ENCODE assay signal across 1 cellular context in the genomic region with DNA sequence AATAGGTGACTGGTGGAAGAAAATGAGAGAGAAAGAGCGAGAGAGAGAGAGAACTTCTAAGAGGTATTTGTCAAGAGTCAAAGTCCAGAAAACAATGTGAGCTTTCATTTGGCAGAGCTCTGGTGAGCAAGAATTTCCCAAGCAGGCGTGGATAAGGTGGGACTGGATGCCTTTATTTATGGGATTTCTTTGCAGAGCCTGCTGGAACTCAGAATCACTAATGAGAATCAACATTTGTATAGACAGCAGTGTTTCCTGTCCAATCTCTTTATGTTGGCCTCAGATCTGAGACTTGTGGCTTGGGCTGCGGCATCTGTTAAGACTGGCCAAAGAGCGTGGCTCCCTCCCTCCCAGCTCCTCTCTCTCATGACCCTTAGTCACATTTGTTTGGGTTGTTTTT.
A peak's percentile ranks its signal among the peaks of the same experiment; 100 is the strongest.
TF ChIP-seq lines count a peak whose summit lies in the region.

No MANE protein-coding gene starts in this region.

TF ChIP-seq in liver, 16 proteins besides CTCF, POLR2A, EP300 and RAD21 (continued from another document):
- TF ChIP-seq, protein P1, sequence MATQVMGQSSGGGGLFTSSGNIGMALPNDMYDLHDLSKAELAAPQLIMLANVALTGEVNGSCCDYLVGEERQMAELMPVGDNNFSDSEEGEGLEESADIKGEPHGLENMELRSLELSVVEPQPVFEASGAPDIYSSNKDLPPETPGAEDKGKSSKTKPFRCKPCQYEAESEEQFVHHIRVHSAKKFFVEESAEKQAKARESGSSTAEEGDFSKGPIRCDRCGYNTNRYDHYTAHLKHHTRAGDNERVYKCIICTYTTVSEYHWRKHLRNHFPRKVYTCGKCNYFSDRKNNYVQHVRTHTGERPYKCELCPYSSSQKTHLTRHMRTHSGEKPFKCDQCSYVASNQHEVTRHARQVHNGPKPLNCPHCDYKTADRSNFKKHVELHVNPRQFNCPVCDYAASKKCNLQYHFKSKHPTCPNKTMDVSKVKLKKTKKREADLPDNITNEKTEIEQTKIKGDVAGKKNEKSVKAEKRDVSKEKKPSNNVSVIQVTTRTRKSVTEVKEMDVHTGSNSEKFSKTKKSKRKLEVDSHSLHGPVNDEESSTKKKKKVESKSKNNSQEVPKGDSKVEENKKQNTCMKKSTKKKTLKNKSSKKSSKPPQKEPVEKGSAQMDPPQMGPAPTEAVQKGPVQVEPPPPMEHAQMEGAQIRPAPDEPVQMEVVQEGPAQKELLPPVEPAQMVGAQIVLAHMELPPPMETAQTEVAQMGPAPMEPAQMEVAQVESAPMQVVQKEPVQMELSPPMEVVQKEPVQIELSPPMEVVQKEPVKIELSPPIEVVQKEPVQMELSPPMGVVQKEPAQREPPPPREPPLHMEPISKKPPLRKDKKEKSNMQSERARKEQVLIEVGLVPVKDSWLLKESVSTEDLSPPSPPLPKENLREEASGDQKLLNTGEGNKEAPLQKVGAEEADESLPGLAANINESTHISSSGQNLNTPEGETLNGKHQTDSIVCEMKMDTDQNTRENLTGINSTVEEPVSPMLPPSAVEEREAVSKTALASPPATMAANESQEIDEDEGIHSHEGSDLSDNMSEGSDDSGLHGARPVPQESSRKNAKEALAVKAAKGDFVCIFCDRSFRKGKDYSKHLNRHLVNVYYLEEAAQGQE (IDR thresholded peaks at IDR 0.05) = no peak
- TF ChIP-seq, protein P2, sequence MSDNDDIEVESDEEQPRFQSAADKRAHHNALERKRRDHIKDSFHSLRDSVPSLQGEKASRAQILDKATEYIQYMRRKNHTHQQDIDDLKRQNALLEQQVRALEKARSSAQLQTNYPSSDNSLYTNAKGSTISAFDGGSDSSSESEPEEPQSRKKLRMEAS (IDR thresholded peaks at IDR 0.05) = no peak
- TF ChIP-seq SP1 (IDR thresholded peaks at IDR 0.05) = peak; percentile 49
- TF ChIP-seq HNF4A (conservative IDR thresholded peaks at IDR 0.05) = peak; percentile 82 to 87
- TF ChIP-seq NR2F2 (IDR thresholded peaks at IDR 0.05) = no peak
